Comparison of ENCODE assay signal across 8 cellular contexts in genomic region chr19:47226426-47227346, GRCh38. TPM values are rescaled to one million over a fixed set of nuclear protein-coding genes. Genes with fewer than 3 reads are reported as not detected.
DNase-seq lines count a peak whose midpoint lies in the region; ATAC-seq, FAIRE-seq and TF ChIP-seq lines count a peak whose summit lies in the region.

No MANE protein-coding gene starts in this region.

- peak overlapping the region; percentile 99 for H3K27ac ChIP-seq in C4-2B
- peak overlapping the region; percentile 95 for H3K27ac ChIP-seq in right cardiac atrium (ENCODE audit: low read length)
- peak overlapping the region; percentile 100 for H3K27ac ChIP-seq in rectal smooth muscle tissue (ENCODE audit: low read depth, low read length)

- DNase-seq in RCC 7860 (ENCODE audit: low spot score) (peak; percentile 82), anterior cingulate cortex (lab: John Stamatoyannopoulos, UW) (peak in 48 of 58 donors; percentile 13 to 75 (median 38)), right cardiac atrium (peak; percentile 90 to 94 (median 93))

- peak overlapping the region; percentile 70 for H3K9ac ChIP-seq in rectal smooth muscle tissue (ENCODE audit: low read length)

- WGBS in right cardiac atrium, result 5% methylated on average over 56 of the region's 56 CpGs

- intact Hi-C loops in right cardiac atrium (cut with DNase I), result no loop called here

- peaks cover 8% of the 10 kb centered on the region for H3K4me1 ChIP-seq in right cardiac atrium (ENCODE audit: control insufficient read depth, insufficient read depth, low read length)
- peaks cover 29% of the 10 kb centered on the region for H3K4me1 ChIP-seq in rectal smooth muscle tissue (ENCODE audit: control insufficient read depth, insufficient read depth, low read length)

- peaks cover 3% of the 10 kb centered on the region for H3K36me3 ChIP-seq in rectal smooth muscle tissue (ENCODE audit: control insufficient read depth, insufficient read depth, low read length)

- no peaks in the 10 kb centered on the region for H3K9me3 ChIP-seq in right cardiac atrium (ENCODE audit: control insufficient read depth, low read length)

- no peak for TF ChIP-seq CTCF in C4-2B (conservative IDR thresholded peaks at IDR 0.05)

- H3K4me3 ChIP-seq in right cardiac atrium (ENCODE audit: low read length) (peak overlapping the region; percentile 71), rectal smooth muscle tissue (ENCODE audit: low read length) (peak overlapping the region; percentile 75)

- H3K27me3 ChIP-seq in right cardiac atrium (ENCODE audit: control insufficient read depth, insufficient read depth) (no peaks in the 10 kb centered on the region), rectal smooth muscle tissue (ENCODE audit: control insufficient read depth, insufficient read depth, low read length) (no peaks in the 10 kb centered on the region)

- ATAC-seq in GM18868 (IDR thresholded peaks at IDR 0.05; ENCODE audit: unreplicated experiment) (peak; percentile 1), HG03280 (IDR thresholded peaks at IDR 0.05; ENCODE audit: unreplicated experiment) (peak; percentile 24), right cardiac atrium (peak; percentile 73 to 80), GM19455 (IDR thresholded peaks at IDR 0.05; ENCODE audit: unreplicated experiment) (no peak)

- no peak for FAIRE-seq in RCC 7860 (lab: Jason Lieb, UNC)

RNA-seq across cellular contexts. Expression of gene BBC3, which starts 4.3 kb away (rescaled TPM):
- 1 to 10 TPM; 2.1 to 4.3 (median 4.0) TPM for total RNA-seq in right cardiac atrium
- polyA plus RNA-seq in right cardiac atrium, result 3.4 TPM

RNA-seq across cellular contexts. Expression of gene CCDC9, which starts 29.6 kb away (rescaled TPM):
- 10 to 100 TPM; 18.1 to 27.5 (median 22.4) TPM for total RNA-seq in right cardiac atrium
- polyA plus RNA-seq in right cardiac atrium, result 27.8 TPM

RNA-seq across cellular contexts. Expression of gene INAFM1, which starts 48.0 kb away (rescaled TPM):
- total RNA-seq in right cardiac atrium, result 10 to 100 TPM; 13.3 to 16.9 (median 15.0) TPM
- 7.0 TPM for polyA plus RNA-seq in right cardiac atrium

Comparison
In these comparisons a context has a peak if more than half of its experiments do, and no peak if none do; other contexts are left out.
1. DNase-seq: peak in every context shown above with its lines; median percentile 93 in right cardiac atrium; 82 in RCC 7860; 38 in anterior cingulate cortex.